In genomic region chr4:61663310-61663709, GRCh38 we compare ENCODE assay signal across 1 cellular context.
TF ChIP-seq lines count a peak whose summit lies in the region.

No MANE protein-coding gene starts in this region.

TF ChIP-seq in IMR-90, 13 proteins besides CTCF, POLR2A, EP300 and RAD21 (continued from another document):
- TF ChIP-seq, protein P1, sequence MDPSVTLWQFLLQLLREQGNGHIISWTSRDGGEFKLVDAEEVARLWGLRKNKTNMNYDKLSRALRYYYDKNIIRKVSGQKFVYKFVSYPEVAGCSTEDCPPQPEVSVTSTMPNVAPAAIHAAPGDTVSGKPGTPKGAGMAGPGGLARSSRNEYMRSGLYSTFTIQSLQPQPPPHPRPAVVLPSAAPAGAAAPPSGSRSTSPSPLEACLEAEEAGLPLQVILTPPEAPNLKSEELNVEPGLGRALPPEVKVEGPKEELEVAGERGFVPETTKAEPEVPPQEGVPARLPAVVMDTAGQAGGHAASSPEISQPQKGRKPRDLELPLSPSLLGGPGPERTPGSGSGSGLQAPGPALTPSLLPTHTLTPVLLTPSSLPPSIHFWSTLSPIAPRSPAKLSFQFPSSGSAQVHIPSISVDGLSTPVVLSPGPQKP (IDR thresholded peaks at IDR 0.05; ENCODE audit: borderline replicate concordance, low read depth, low read length): no peak
- TF ChIP-seq CHD1 (IDR thresholded peaks at IDR 0.05; ENCODE audit: low read depth, low read length) (no peak), SMC3 (IDR thresholded peaks at IDR 0.05; ENCODE audit: low read depth, low read length) (no peak), BHLHE40 (IDR thresholded peaks at IDR 0.05; ENCODE audit: low read depth, low read length) (no peak), FOS (IDR thresholded peaks at IDR 0.05; ENCODE audit: low read depth, low read length) (no peak), NFE2L2 (IDR thresholded peaks at IDR 0.05; ENCODE audit: low read depth, low read length) (no peak), MAZ (IDR thresholded peaks at IDR 0.05; ENCODE audit: borderline replicate concordance, low read depth, low read length) (no peak), RFX5 (IDR thresholded peaks at IDR 0.05; ENCODE audit: low read depth, low read length) (no peak)
- TF ChIP-seq, protein P2, sequence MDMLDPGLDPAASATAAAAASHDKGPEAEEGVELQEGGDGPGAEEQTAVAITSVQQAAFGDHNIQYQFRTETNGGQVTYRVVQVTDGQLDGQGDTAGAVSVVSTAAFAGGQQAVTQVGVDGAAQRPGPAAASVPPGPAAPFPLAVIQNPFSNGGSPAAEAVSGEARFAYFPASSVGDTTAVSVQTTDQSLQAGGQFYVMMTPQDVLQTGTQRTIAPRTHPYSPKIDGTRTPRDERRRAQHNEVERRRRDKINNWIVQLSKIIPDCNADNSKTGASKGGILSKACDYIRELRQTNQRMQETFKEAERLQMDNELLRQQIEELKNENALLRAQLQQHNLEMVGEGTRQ (IDR thresholded peaks at IDR 0.05; ENCODE audit: low read depth, low read length): no peak
